In the genomic region with DNA sequence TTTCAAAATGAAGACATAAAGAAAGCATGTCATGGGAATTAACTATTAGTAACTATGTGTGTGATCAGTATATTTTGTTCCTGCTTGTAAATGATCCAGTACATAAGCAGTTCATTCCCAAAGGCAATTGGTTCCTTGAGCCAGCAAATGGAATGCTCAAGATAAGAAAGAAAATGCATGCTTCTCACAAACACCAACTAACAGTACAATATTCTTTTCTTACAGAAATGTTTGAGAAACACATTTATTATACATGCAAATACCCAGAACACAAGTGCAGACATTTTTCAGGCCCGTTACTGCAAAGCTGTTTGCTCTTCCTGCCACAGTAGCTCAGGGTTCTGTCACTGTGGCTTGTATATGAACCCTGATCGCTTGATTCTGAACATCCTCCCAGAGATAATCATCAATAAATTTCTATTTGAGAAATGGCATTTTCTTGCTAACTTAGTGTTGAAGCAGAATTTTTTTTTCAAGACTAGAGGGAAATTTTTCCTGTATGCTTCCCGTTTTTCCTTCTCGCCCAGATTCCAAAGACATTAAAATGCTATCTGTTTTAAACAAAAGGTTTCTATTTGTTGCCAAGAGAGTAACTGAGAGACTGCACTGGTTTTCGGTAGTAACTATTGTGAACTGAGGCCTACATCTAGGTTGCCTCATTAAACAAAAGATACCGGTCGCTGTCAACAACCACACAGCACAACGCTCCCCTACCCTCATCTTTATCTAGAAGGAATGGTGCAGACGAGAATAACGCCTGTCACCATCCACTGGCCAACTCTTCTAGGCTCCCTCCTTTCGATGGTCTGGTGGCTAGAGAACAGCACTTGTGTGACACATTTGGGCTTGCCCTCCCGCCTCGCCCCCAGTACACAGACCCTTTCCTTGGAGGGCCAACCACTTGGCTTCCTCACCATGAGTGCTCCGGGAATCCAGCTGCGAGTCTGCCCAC, we compare ENCODE assay signal across 8 cellular contexts. TPM values are rescaled to one million over a fixed set of nuclear protein-coding genes. Genes with fewer than 3 reads are reported as not detected.
DNase-seq lines count a peak whose midpoint lies in the region; ATAC-seq and TF ChIP-seq lines count a peak whose summit lies in the region.

No MANE protein-coding gene starts in this region.

- peak in 3 of 7 experiments; percentile 33 to 57 (median 34) for DNase-seq in CD8-positive, alpha-beta T cell
- peak; percentile 28 for DNase-seq in activated CD4-positive, alpha-beta memory T cell treated with anti-CD3 and anti-CD28 coated beads for 36 hours
- no peak for DNase-seq in esophagus squamous epithelium (lab: John Stamatoyannopoulos, UW)
- DNase-seq in naive thymus-derived CD8-positive, alpha-beta T cell: peak in 5 of 10 donors; percentile 5 to 54 (median 39)

- no peaks in the 10 kb centered on the region for H3K27me3 ChIP-seq in CD8-positive, alpha-beta T cell (ENCODE audit: insufficient read depth, low read length)
- H3K27me3 ChIP-seq in HUES64 (ENCODE audit: insufficient read depth, low read length) (no peaks in the 10 kb centered on the region), esophagus squamous epithelium (no peaks in the 10 kb centered on the region)

- CTCF ChIA-PET in CD8-positive, alpha-beta T cell (lab: Charles Lee): interaction anchor here (0.7 to 1.6 kb wide), 4 partner anchors 51 to 188 kb away, joined by 3 to 9 read pairs (median 3); no protein-coding TSS in a partner anchor
- CTCF ChIA-PET in activated CD4-positive, alpha-beta memory T cell treated with anti-CD3 and anti-CD28 coated beads for 36 hours (lab: Charles Lee): interaction anchor here (0.6 to 1.3 kb wide), 3 partner anchors 9 to 596 kb away, joined by 3 to 4 read pairs (median 3); no protein-coding TSS in a partner anchor

- H3K27ac Mint-ChIP-seq in CD8-positive, alpha-beta T cell: peak overlapping the region; percentile 93
- peak overlapping the region; percentile 91 for H3K27ac Mint-ChIP-seq in activated CD4-positive, alpha-beta memory T cell treated with anti-CD3 and anti-CD28 coated beads for 36 hours
- H3K27ac Mint-ChIP-seq in naive thymus-derived CD8-positive, alpha-beta T cell: peak overlapping the region; percentile 77 to 97 (median 90)

- intact Hi-C loops in CD8-positive, alpha-beta T cell (cut with DNase I, micrococcal nuclease): loop anchor here (1.0 to 10.0 kb wide), 11 partner anchors 19 to 853 kb away; a partner anchor contains a TSS
- intact Hi-C loops in activated CD4-positive, alpha-beta memory T cell treated with anti-CD3 and anti-CD28 coated beads for 36 hours (cut with micrococcal nuclease): loop anchor here (1.0 to 5.0 kb wide), 6 partner anchors 29 to 573 kb away; a partner anchor contains a TSS
- intact Hi-C loops in esophagus squamous epithelium (cut with DNase I): loop anchor here (10.0 kb wide), 1 partner anchor 185 kb away; no protein-coding TSS in a partner anchor

- peaks cover 2% of the 10 kb centered on the region for H3K27me3 Mint-ChIP-seq in CD8-positive, alpha-beta T cell (ENCODE audit: low read depth)
- no peaks in the 10 kb centered on the region for H3K27me3 Mint-ChIP-seq in activated CD4-positive, alpha-beta memory T cell treated with anti-CD3 and anti-CD28 coated beads for 36 hours
- H3K27me3 Mint-ChIP-seq in naive thymus-derived CD8-positive, alpha-beta T cell: peaks cover 0 to 6% (median 0%) of the 10 kb centered on the region in 5 donors

- peak overlapping the region; percentile 83 for H3K4me3 ChIP-seq in CD8-positive, alpha-beta T cell (ENCODE audit: low read depth, low read length)
- H3K4me3 ChIP-seq in HUES64 (ENCODE audit: low read length) (peak overlapping the region; percentile 94), esophagus squamous epithelium (peak overlapping the region; percentile 69 to 83 (median 82))

- H3K4me1 Mint-ChIP-seq in CD8-positive, alpha-beta T cell (ENCODE audit: low read depth): peaks cover 52% of the 10 kb centered on the region
- peaks cover 59% of the 10 kb centered on the region for H3K4me1 Mint-ChIP-seq in activated CD4-positive, alpha-beta memory T cell treated with anti-CD3 and anti-CD28 coated beads for 36 hours (ENCODE audit: low read depth)
- H3K4me1 Mint-ChIP-seq in naive thymus-derived CD8-positive, alpha-beta T cell: peaks cover 24 to 76% (median 60%) of the 10 kb centered on the region in 4 donors

- no peak for TF ChIP-seq POLR2A in esophagus squamous epithelium (IDR thresholded peaks at IDR 0.05)

- H3K36me3 ChIP-seq in CD8-positive, alpha-beta T cell (ENCODE audit: insufficient read depth, low read length): no peaks in the 10 kb centered on the region
- H3K36me3 ChIP-seq in HUES64 (ENCODE audit: insufficient read depth, low read length) (no peaks in the 10 kb centered on the region), esophagus squamous epithelium (no peaks in the 10 kb centered on the region)

- H3K4me3 Mint-ChIP-seq in CD8-positive, alpha-beta T cell: peak overlapping the region; percentile 93
- peak overlapping the region; percentile 98 for H3K4me3 Mint-ChIP-seq in activated CD4-positive, alpha-beta memory T cell treated with anti-CD3 and anti-CD28 coated beads for 36 hours
- peak overlapping the region; percentile 83 to 98 (median 94) for H3K4me3 Mint-ChIP-seq in naive thymus-derived CD8-positive, alpha-beta T cell

- WGBS in HUES64: 9% methylated on average over 15 of the region's 15 CpGs
- 3 to 7% methylated on average over 13 of the region's 15 CpGs for WGBS in esophagus squamous epithelium, 2 donors

- H3K9ac ChIP-seq in HUES64 (ENCODE audit: low read depth, low read length): peak overlapping the region; percentile 69

- TF ChIP-seq CTCF in CD8-positive, alpha-beta T cell (IDR thresholded peaks at IDR 0.05): no peak
- no peak for TF ChIP-seq CTCF in esophagus squamous epithelium (IDR thresholded peaks at IDR 0.05)

- H3K9me3 Mint-ChIP-seq in CD8-positive, alpha-beta T cell: no peaks in the 10 kb centered on the region
- no peaks in the 10 kb centered on the region for H3K9me3 Mint-ChIP-seq in activated CD4-positive, alpha-beta memory T cell treated with anti-CD3 and anti-CD28 coated beads for 36 hours
- H3K9me3 Mint-ChIP-seq in naive thymus-derived CD8-positive, alpha-beta T cell: no peaks in the 10 kb centered on the region

- H3K27ac ChIP-seq in CD8-positive, alpha-beta T cell (ENCODE audit: low read depth, low read length): peak overlapping the region; percentile 50
- H3K27ac ChIP-seq in HUES64 (ENCODE audit: low read depth, low read length) (no peak overlapping the region), esophagus squamous epithelium (peak overlapping the region; percentile 92 to 99 (median 98))

- no peaks in the 10 kb centered on the region for H3K9me3 ChIP-seq in CD8-positive, alpha-beta T cell (ENCODE audit: low read length)
- H3K9me3 ChIP-seq in HUES64 (ENCODE audit: insufficient read depth, low read depth, low read length) (no peaks in the 10 kb centered on the region), esophagus squamous epithelium (no peaks in the 10 kb centered on the region)

- peaks cover 42% of the 10 kb centered on the region for H3K4me1 ChIP-seq in CD8-positive, alpha-beta T cell (ENCODE audit: insufficient read depth, low read length)
- peaks cover 48% of the 10 kb centered on the region for H3K4me1 ChIP-seq in HUES64 (ENCODE audit: insufficient read depth, low read length)
- H3K4me1 ChIP-seq in esophagus squamous epithelium: peaks cover 4 to 80% (median 36%) of the 10 kb centered on the region in 3 donors

- POLR2A ChIA-PET in CD8-positive, alpha-beta T cell (lab: Charles Lee): interaction anchor here (1.3 to 3.0 kb wide), 2 partner anchors 44 to 52 kb away, joined by 4 to 8 read pairs; no protein-coding TSS in a partner anchor
- POLR2A ChIA-PET in activated CD4-positive, alpha-beta memory T cell treated with anti-CD3 and anti-CD28 coated beads for 36 hours (lab: Charles Lee): interaction anchor here (1.0 to 1.6 kb wide), 2 partner anchors 49 to 52 kb away, joined by 4 to 7 read pairs; no protein-coding TSS in a partner anchor
- POLR2A ChIA-PET in naive thymus-derived CD8-positive, alpha-beta T cell (lab: Charles Lee): interaction anchor here (0.7 to 2.9 kb wide), 9 partner anchors 15 to 264 kb away, joined by 3 to 16 read pairs (median 4); no protein-coding TSS in a partner anchor

- peaks cover 14% of the 10 kb centered on the region for H3K36me3 Mint-ChIP-seq in CD8-positive, alpha-beta T cell
- H3K36me3 Mint-ChIP-seq in activated CD4-positive, alpha-beta memory T cell treated with anti-CD3 and anti-CD28 coated beads for 36 hours: peaks cover 1% of the 10 kb centered on the region
- H3K36me3 Mint-ChIP-seq in naive thymus-derived CD8-positive, alpha-beta T cell: peaks cover 0 to 7% (median 0%) of the 10 kb centered on the region in 3 donors

- peak; percentile 18 for ATAC-seq in CD8-positive, alpha-beta T cell
- ATAC-seq in naive thymus-derived CD8-positive, alpha-beta T cell: peak; percentile 8 to 25
- no peak for ATAC-seq in GM19463 (IDR thresholded peaks at IDR 0.05; ENCODE audit: unreplicated experiment)
- no peak for ATAC-seq in HG03196 (IDR thresholded peaks at IDR 0.05; ENCODE audit: unreplicated experiment)
- ATAC-seq in HG03442 (IDR thresholded peaks at IDR 0.05; ENCODE audit: unreplicated experiment): no peak

RNA-seq across cellular contexts. Expression of a gene that starts 1.7 kb away (rescaled TPM):
- 10 to 100 TPM; 27.2 to 28.3 TPM for total RNA-seq in CD8-positive, alpha-beta T cell
- 25.8 TPM for polyA plus RNA-seq in HUES64 (2013, experiment 1 of 2)
- polyA plus RNA-seq in HUES64 (2013, experiment 2 of 2): 26.2 TPM
- total RNA-seq in activated CD4-positive, alpha-beta memory T cell treated with anti-CD3 and anti-CD28 coated beads for 36 hours: 10 to 100 TPM; 25.9 to 26.1 TPM
- total RNA-seq in esophagus squamous epithelium: 10 to 100 TPM; 18.1 to 35.1 (median 24.0) TPM
- 10 to 100 TPM; 33.3 to 40.0 TPM for total RNA-seq in naive thymus-derived CD8-positive, alpha-beta T cell
- 10 to 100 TPM in 1 of 3 donors, 1 to 10 TPM in 2; 6.9 to 15.6 (median 9.9) TPM for polyA plus RNA-seq in naive thymus-derived CD8-positive, alpha-beta T cell

Comparison
In these comparisons a context has a peak if more than half of its experiments do, and no peak if none do; other contexts are left out.
1. ATAC-seq: peak in CD8-positive, alpha-beta T cell (single experiment) and naive thymus-derived CD8-positive, alpha-beta T cell (2 of 2); none in GM19463 (single experiment), HG03196 (single experiment) and HG03442 (single experiment).
2. Peak in every context shown above with its lines, with median percentiles within 50 percentile points of each other: H3K4me3 ChIP-seq, H3K27ac Mint-ChIP-seq and H3K4me3 Mint-ChIP-seq.